ENCODE assay signal across 1 cellular context in genomic region chr15:34437687-34438086, GRCh38.
TF ChIP-seq lines count a peak whose summit lies in the region.

Gene GOLGA8A, minus strand, starts transcription at chr15:34437808. Its CDS starts 48,117 bp downstream, at chr15:34389691.

TF ChIP-seq in GM12878, 131 proteins besides CTCF, POLR2A, EP300 and RAD21 (continued from another document and continues in another):
- TF ChIP-seq USF1 (IDR thresholded peaks at IDR 0.05; ENCODE audit: borderline replicate concordance, extremely low read length, insufficient read depth, low read depth, low read length) (no peak), CBFB (IDR thresholded peaks at IDR 0.05; ENCODE audit: low read depth) (peak; percentile 55; the same call in 1 of the 2 replicates), USF2 (IDR thresholded peaks at IDR 0.05; ENCODE audit: borderline replicate concordance, low read depth, low read length) (no peak), NFXL1 (IDR thresholded peaks at IDR 0.05; ENCODE audit: borderline replicate concordance) (no peak), CHD2 (IDR thresholded peaks at IDR 0.05; ENCODE audit: borderline replicate concordance, low read depth, low read length) (no peak), NFIC (IDR thresholded peaks at IDR 0.05; ENCODE audit: low read depth, low read length) (no peak), ATF3 (IDR thresholded peaks at IDR 0.05; ENCODE audit: borderline replicate concordance, extremely low read depth, low read depth, low read length) (no peak), EGR1 (IDR thresholded peaks at IDR 0.05; ENCODE audit: borderline replicate concordance in 1 of 2, low read depth in 2 of 2, low read length in 2 of 2) (no peak), BHLHE40 (IDR thresholded peaks at IDR 0.05; ENCODE audit: borderline replicate concordance in 1 of 2, low read depth in 2 of 2, low read length in 1 of 2) (peak; percentile 98 to 99), STAT1 (conservative IDR thresholded peaks at IDR 0.05) (no peak), PAX8 (IDR thresholded peaks at IDR 0.05) (no peak), ZBTB33 (IDR thresholded peaks at IDR 0.05) (no peak), WRNIP1 (IDR thresholded peaks at IDR 0.05; ENCODE audit: borderline replicate concordance, low read depth, low read length) (no peak), ATF2 (IDR thresholded peaks at IDR 0.05; ENCODE audit: low read length) (no peak), IKZF1 (conservative IDR thresholded peaks at IDR 0.05) (peak; percentile 42), RB1 (IDR thresholded peaks at IDR 0.05; ENCODE audit: borderline replicate concordance) (peak; percentile 22; the same call in 1 of the 2 replicates), SMARCA5 (IDR thresholded peaks at IDR 0.05) (no peak), ZBED1 (IDR thresholded peaks at IDR 0.05; ENCODE audit: borderline replicate concordance) (no peak), RUNX3 (IDR thresholded peaks at IDR 0.05; ENCODE audit: low read length) (peak; percentile 46; the same call in 1 of the 2 replicates), HDAC6 (IDR thresholded peaks at IDR 0.05; ENCODE audit: unreplicated experiment) (no peak), E4F1 (IDR thresholded peaks at IDR 0.05; ENCODE audit: borderline replicate concordance, partially characterized antibody) (no peak), BACH1 (IDR thresholded peaks at IDR 0.05; ENCODE audit: borderline replicate concordance) (no peak), SUPT20H (IDR thresholded peaks at IDR 0.05; ENCODE audit: borderline replicate concordance, control insufficient read depth, low read depth, low read length) (no peak), POU2F2 (IDR thresholded peaks at IDR 0.05; ENCODE audit: borderline replicate concordance, low read depth, low read length) (0 out of 3 replicates have a peak, but pooled peaks have one; percentile 34), KDM1A (IDR thresholded peaks at IDR 0.05; ENCODE audit: borderline replicate concordance) (no peak), ZNF384 (IDR thresholded peaks at IDR 0.05; ENCODE audit: borderline replicate concordance, low read depth, low read length) (no peak), SREBF2 (IDR thresholded peaks at IDR 0.05; ENCODE audit: low read length) (no peak), EZH2 (IDR thresholded peaks at IDR 0.05; ENCODE audit: borderline replicate concordance, control insufficient read depth, low read depth, low read length) (no peak), GATAD2B (conservative IDR thresholded peaks at IDR 0.05; ENCODE audit: low read depth) (no peak), MYC (IDR thresholded peaks at IDR 0.05; ENCODE audit: insufficient read depth, insufficient read length, insufficient replicate concordance, low read length, severe bottlenecking) (no peak), HDAC2 (IDR thresholded peaks at IDR 0.05) (no peak), PBX3 (IDR thresholded peaks at IDR 0.05; ENCODE audit: insufficient replicate concordance, low read depth, low read length) (no peak), PKNOX1 (IDR thresholded peaks at IDR 0.05) (peak; percentile 13; the same call in 1 of the 2 replicates), YY1 (IDR thresholded peaks at IDR 0.05; ENCODE audit: low read depth, low read length) (peak; percentile 44; the same call in 1 of the 2 replicates), MXI1 (IDR thresholded peaks at IDR 0.05; ENCODE audit: low read depth, low read length) (peak; percentile 94), TCF3 (IDR thresholded peaks at IDR 0.05; ENCODE audit: borderline replicate concordance, insufficient read depth, low read depth, low read length) (0 out of 2 replicates have a peak, but pooled peaks have one; percentile 18), CEBPB (IDR thresholded peaks at IDR 0.05; ENCODE audit: borderline replicate concordance in 1 of 2, low read depth in 2 of 2, low read length in 2 of 2) (no peak), KAT2A (conservative IDR thresholded peaks at IDR 0.05; ENCODE audit: control insufficient read depth, low read depth, low read length) (no peak), ZBTB40 (IDR thresholded peaks at IDR 0.05; ENCODE audit: borderline replicate concordance) (no peak), MAX (IDR thresholded peaks at IDR 0.05; ENCODE audit: low read depth, low read length) (peak; percentile 96), CBX3 (IDR thresholded peaks at IDR 0.05; ENCODE audit: borderline replicate concordance, low read depth) (no peak), TARDBP (IDR thresholded peaks at IDR 0.05; ENCODE audit: borderline replicate concordance) (no peak)
